In genomic region chr5:138340008-138340407, GRCh38 we compare ENCODE assay signal across 1 cellular context.
TF ChIP-seq lines count a peak whose summit lies in the region.

No MANE protein-coding gene starts in this region.

TF ChIP-seq in neural cell, 6 proteins besides CTCF, POLR2A, EP300 and RAD21 (continued from another document):
- no peak for TF ChIP-seq REST (IDR thresholded peaks at IDR 0.05; ENCODE audit: borderline replicate concordance)
- no peak for TF ChIP-seq EZH2 (IDR thresholded peaks at IDR 0.05; ENCODE audit: borderline replicate concordance, insufficient read depth, low read length, poor library complexity, severe bottlenecking)
- TF ChIP-seq POLR2AphosphoS5 (IDR thresholded peaks at IDR 0.05), result no peak
- TF ChIP-seq MXI1 (conservative IDR thresholded peaks at IDR 0.05; ENCODE audit: poor library complexity, severe bottlenecking), result no peak
